In the genomic region with DNA sequence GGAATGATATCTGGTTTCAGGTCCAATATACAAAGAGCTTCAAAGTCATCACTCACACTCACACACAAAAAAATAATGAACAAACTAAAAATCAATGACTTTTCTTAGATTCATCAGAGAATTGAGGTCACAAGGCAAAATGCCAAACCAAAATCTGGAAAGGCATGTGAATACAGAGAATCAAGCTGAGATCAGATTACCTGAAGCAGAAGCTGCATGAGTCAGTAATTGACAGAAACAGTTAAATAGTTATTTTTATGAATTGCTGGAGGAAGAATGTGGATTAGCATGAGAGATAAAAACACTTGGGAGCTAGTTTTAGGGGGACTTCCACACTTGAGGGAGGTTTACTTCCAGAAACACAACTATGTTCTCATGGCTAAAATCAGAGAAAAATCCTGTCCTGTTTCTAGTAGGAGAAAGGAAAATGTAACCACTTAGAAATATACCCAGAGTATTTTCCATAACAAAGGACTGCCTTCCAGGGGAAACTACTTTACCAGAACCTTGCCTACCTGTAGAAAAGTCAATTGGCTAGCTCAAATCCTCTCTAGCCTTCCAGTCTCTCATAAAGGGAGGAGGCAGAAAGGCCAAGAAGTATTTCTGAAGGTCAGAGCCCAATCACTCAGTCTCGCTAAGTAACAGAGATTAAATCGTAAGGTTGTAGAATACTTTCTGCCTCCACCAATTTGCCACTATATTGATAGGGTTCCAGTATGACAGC, we compare ENCODE assay signal across 13 cellular contexts.
DNase-seq lines count a peak whose midpoint lies in the region; ATAC-seq and TF ChIP-seq lines count a peak whose summit lies in the region.
"Had no signal": no experiment of that assay in that cellular context is flagged by ENCODE, and none has a peak within 500 bp of the region (broad histone marks: within the 10 kb centered on the region; RNA-seq: fewer than 3 reads in every experiment).

No MANE protein-coding gene starts in this region.

- no peaks in the 10 kb centered on the region for H3K9me3 ChIP-seq in GM23248 (ENCODE audit: low read depth)
- H3K9me3 ChIP-seq: SJSA1 had no signal

- H2AFZ ChIP-seq in GM23248, result no peak overlapping the region

- no peak overlapping the region for H3K4me3 ChIP-seq in GM23248
- H3K4me3 ChIP-seq: SJSA1 had no signal

- no peaks in the 10 kb centered on the region for H3K79me2 ChIP-seq in GM23248 (ENCODE audit: insufficient read depth)

- H3K4me2 ChIP-seq in GM23248 (ENCODE audit: unreplicated experiment), result no peak overlapping the region

- no peaks in the 10 kb centered on the region for H3K36me3 ChIP-seq in GM23248 (ENCODE audit: low read depth)
- H3K36me3 ChIP-seq: SJSA1 had no signal

- no peaks in the 10 kb centered on the region for H3K36me3 Mint-ChIP-seq in nephron (ENCODE audit: low read depth)
- H3K36me3 Mint-ChIP-seq: activated naive CD8-positive, alpha-beta T cell treated with anti-CD3 and anti-CD28 coated beads, Interleukin-2, amount 10 ng/mL, durations not matched to agents 7 days and 5 days had no signal

- no peak overlapping the region for H3K9ac ChIP-seq in GM23248

- peaks cover 16% of the 10 kb centered on the region for H3K9me3 Mint-ChIP-seq in nephron

- H3K9me2 ChIP-seq in GM23248 (ENCODE audit: insufficient read depth), result no peaks in the 10 kb centered on the region

- WGBS in GM23248 (ENCODE audit: low coverage in 1 of 2, low lambda C conversion rate in 2 of 2, missing lambda C conversion rate in 2 of 2), 2 experiments, result 76 to 81% methylated on average over 2 of the region's 2 CpGs

- H3K4me3 Mint-ChIP-seq in nephron, result no peak overlapping the region
- H3K4me3 Mint-ChIP-seq: activated naive CD8-positive, alpha-beta T cell treated with anti-CD3 and anti-CD28 coated beads, Interleukin-2, amount 10 ng/mL, durations not matched to agents 7 days and 5 days had no signal

- H3K4me1 Mint-ChIP-seq in nephron, result peaks cover 6% of the 10 kb centered on the region
- H3K4me1 Mint-ChIP-seq: activated naive CD8-positive, alpha-beta T cell treated with anti-CD3 and anti-CD28 coated beads, Interleukin-2, amount 10 ng/mL, durations not matched to agents 7 days and 5 days had no signal

- in situ Hi-C loops in GM23248 (cut with MboI), result no loop called here

- no peaks in the 10 kb centered on the region for H4K20me1 ChIP-seq in GM23248 (ENCODE audit: insufficient read depth)

- no peak overlapping the region for H3K27ac ChIP-seq in GM23248
- H3K27ac ChIP-seq: SJSA1 had no signal

- H3K27me3 Mint-ChIP-seq in nephron (ENCODE audit: low read depth), result no peaks in the 10 kb centered on the region

- ATAC-seq in GM21619 (IDR thresholded peaks at IDR 0.05; ENCODE audit: unreplicated experiment), result no peak
- no peak for ATAC-seq in activated CD4-positive, CD25-positive, alpha-beta regulatory T cell treated with anti-CD3 and anti-CD28 coated beads, Interleukin-2, amount 50 U/mL, for 24 hours
- no peak for ATAC-seq in GM19452 (IDR thresholded peaks at IDR 0.05; ENCODE audit: unreplicated experiment)

- no peaks in the 10 kb centered on the region for H3F3A ChIP-seq in GM23248 (ENCODE audit: insufficient read depth)

- no peak for TF ChIP-seq CTCF in nephron (IDR thresholded peaks at IDR 0.05; ENCODE audit: unreplicated experiment in 3 of 3)

- H3K4me1 ChIP-seq in GM23248 (ENCODE audit: insufficient read depth), result no peaks in the 10 kb centered on the region
- H3K4me1 ChIP-seq: SJSA1 had no signal

- DNase-seq in GM23248 (peak; percentile 34), NCI-H2171 treated with DMSO at 0.1 percent for 48 hours (lab: John Stamatoyannopoulos, UW) (peak; percentile 16), dedifferentiated amniotic fluid mesenchymal stem cell (ENCODE audit: extremely low spot score) (peak; percentile 57), T1000 (lab: John Stamatoyannopoulos, UW) (no peak)
- DNase-seq: activated CD4-positive, alpha-beta T cell treated with anti-CD3 and anti-CD28 coated beads, Interleukin-2, amount 50 U/mL, for 48 hours; activated naive CD8-positive, alpha-beta T cell treated with anti-CD3 and anti-CD28 coated beads, Interleukin-2, amount 10 ng/mL, durations not matched to agents 7 days and 5 days; NCI-H2029; stimulated activated CD4-positive, alpha-beta T cell treated with anti-CD3 and anti-CD28 coated beads, Interleukin-2, amount 100 ng/mL, for 24 hours had no signal

- 0 out of 2 replicates have a peak, but pooled peaks cover 4% of the 10 kb centered on the region for H3K27me3 ChIP-seq in GM23248 (replicated peaks; ENCODE audit: insufficient read depth)
- H3K27me3 ChIP-seq: SJSA1 had no signal

- peak overlapping the region in 2 of 3 experiments; percentile 42 for H3K27ac Mint-ChIP-seq in nephron
- H3K27ac Mint-ChIP-seq: activated naive CD8-positive, alpha-beta T cell treated with anti-CD3 and anti-CD28 coated beads, Interleukin-2, amount 10 ng/mL, durations not matched to agents 7 days and 5 days had no signal
